ENCODE assay signal across 1 cellular context in the genomic region with DNA sequence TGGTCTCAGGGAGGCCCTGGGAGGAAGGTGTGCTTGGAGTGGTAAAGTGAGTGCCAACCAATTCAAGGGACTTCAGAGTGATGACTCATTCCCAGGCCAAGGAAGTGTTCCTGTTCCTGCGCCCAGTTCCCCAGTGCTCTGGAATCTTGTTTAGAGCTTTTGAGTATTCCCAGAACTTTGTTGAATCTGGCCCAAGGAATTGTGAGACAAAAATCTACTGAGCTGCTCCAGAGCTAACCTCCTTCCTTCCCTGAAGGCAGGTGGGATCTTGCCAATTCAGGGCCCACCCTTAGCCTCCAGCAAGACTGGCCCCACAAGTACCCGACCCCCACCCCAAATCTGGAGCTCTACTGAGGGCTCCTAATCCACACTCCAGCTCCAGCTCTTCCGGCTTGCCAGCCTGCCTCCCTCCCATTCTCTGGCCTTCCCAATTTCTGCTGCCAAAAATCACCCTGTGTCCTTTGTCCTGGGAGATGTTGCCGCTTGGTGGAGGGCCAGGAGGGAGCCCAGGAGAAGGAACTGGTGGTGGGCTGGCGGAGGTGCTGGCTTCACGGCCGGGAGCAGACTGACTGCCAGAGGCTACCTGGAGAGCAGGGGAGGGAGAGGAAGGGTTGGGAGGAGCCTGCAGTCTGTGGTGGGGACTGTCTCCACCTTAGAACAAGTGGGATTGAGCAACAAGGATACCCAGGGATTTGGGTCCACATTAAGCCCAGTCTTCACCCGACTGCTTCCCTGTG.
A peak's percentile ranks its signal among the peaks of the same experiment; 100 is the strongest.
TF ChIP-seq lines count a peak whose summit lies in the region.

No MANE protein-coding gene starts in this region.

TF ChIP-seq in liver, 16 proteins besides CTCF, POLR2A, EP300 and RAD21 (continued from another document):
- TF ChIP-seq JUND (IDR thresholded peaks at IDR 0.05) (peak in 1 of 2 donors; percentile 81), EGR1 (IDR thresholded peaks at IDR 0.05; ENCODE audit: low read depth in 2 of 2) (peak in 1 of 2 donors; percentile 27), FOXA1 (IDR thresholded peaks at IDR 0.05) (no peak), TAF1 (conservative IDR thresholded peaks at IDR 0.05) (no peak), HNF4A (conservative IDR thresholded peaks at IDR 0.05) (peak; percentile 45 to 67), HNF4G (IDR thresholded peaks at IDR 0.05) (no peak), RXRA (IDR thresholded peaks at IDR 0.05) (peak in 1 of 2 donors; percentile 47), NR2F2 (IDR thresholded peaks at IDR 0.05) (no peak), SP1 (IDR thresholded peaks at IDR 0.05) (peak; percentile 47)
- TF ChIP-seq, protein P1, sequence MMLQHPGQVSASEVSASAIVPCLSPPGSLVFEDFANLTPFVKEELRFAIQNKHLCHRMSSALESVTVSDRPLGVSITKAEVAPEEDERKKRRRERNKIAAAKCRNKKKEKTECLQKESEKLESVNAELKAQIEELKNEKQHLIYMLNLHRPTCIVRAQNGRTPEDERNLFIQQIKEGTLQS (IDR thresholded peaks at IDR 0.05): no peak
- TF ChIP-seq, protein P2, sequence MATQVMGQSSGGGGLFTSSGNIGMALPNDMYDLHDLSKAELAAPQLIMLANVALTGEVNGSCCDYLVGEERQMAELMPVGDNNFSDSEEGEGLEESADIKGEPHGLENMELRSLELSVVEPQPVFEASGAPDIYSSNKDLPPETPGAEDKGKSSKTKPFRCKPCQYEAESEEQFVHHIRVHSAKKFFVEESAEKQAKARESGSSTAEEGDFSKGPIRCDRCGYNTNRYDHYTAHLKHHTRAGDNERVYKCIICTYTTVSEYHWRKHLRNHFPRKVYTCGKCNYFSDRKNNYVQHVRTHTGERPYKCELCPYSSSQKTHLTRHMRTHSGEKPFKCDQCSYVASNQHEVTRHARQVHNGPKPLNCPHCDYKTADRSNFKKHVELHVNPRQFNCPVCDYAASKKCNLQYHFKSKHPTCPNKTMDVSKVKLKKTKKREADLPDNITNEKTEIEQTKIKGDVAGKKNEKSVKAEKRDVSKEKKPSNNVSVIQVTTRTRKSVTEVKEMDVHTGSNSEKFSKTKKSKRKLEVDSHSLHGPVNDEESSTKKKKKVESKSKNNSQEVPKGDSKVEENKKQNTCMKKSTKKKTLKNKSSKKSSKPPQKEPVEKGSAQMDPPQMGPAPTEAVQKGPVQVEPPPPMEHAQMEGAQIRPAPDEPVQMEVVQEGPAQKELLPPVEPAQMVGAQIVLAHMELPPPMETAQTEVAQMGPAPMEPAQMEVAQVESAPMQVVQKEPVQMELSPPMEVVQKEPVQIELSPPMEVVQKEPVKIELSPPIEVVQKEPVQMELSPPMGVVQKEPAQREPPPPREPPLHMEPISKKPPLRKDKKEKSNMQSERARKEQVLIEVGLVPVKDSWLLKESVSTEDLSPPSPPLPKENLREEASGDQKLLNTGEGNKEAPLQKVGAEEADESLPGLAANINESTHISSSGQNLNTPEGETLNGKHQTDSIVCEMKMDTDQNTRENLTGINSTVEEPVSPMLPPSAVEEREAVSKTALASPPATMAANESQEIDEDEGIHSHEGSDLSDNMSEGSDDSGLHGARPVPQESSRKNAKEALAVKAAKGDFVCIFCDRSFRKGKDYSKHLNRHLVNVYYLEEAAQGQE (IDR thresholded peaks at IDR 0.05): peak; percentile 72
